1 cellular context compared by ENCODE assay signal in the genomic region with DNA sequence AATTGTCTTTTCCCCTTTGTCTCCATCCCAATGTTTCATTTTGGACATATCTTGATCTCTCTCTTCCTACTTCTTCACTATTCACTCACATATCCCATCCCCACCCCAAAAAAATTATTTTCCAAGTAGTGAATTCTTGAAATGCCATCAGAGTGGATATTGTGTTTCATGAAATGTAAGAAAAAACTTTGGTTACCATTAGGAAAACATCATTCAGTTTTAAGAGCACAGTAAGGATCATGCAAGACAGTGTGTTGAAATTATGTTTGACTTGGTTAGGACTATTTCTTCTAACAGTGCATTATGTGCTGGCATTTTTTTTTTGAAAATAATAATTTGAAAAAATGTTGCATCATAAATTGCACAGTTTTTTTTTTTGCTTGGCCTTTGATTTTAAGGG.
TF ChIP-seq lines count a peak whose summit lies in the region.

No MANE protein-coding gene starts in this region.

TF ChIP-seq in A549, 52 proteins besides CTCF, POLR2A, EP300 and RAD21 (continued from another document):
- TF ChIP-seq HES2 (IDR thresholded peaks at IDR 0.05) (no peak), EHMT2 (IDR thresholded peaks at IDR 0.05; ENCODE audit: low read depth) (no peak)
